ENCODE assay signal across 8 cellular contexts in the genomic region with DNA sequence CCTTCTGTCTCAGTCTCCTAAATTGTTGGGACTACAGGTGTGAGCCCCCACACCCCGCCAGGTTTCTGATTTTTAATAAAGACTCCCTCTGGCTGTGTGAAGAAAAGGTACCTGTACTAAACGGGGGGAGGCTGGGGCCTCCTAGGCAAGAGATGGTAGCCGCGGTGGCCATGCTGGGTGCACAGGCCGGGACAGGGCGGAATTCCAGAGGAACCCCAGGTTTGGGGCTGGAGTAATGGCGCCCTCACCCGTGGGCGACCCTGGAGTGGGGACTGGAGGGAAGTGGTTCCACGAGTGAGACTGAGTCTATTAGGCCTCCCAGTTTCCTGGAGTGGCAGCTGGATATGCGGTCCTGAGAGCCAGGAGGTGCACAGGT. TPM values are rescaled to one million over a fixed set of nuclear protein-coding genes. Genes with fewer than 3 reads are reported as not detected.
DNase-seq lines count a peak whose midpoint lies in the region; ATAC-seq and TF ChIP-seq lines count a peak whose summit lies in the region.

No MANE protein-coding gene starts in this region.

- TF ChIP-seq POLR2A in lower leg skin (IDR thresholded peaks at IDR 0.05) = no peak

- no peak for ATAC-seq in memory B cell (ENCODE audit: low read depth)

- intact Hi-C loops in lower leg skin (cut with DNase I; ENCODE audit: low total_unique reads) = no loop called here

- H3K27me3 Mint-ChIP-seq in activated CD4-positive, alpha-beta T cell treated with anti-CD3 and anti-CD28 coated beads, Interleukin-2, amount 10 ng/mL, durations not matched to agents 7 days and 5 days = peaks cover 23% of the 10 kb centered on the region
- H3K27me3 Mint-ChIP-seq in activated naive CD8-positive, alpha-beta T cell = peaks cover 2% of the 10 kb centered on the region
- H3K27me3 Mint-ChIP-seq in memory B cell = peaks cover 10% of the 10 kb centered on the region

- H3K4me3 Mint-ChIP-seq in activated CD4-positive, alpha-beta T cell treated with anti-CD3 and anti-CD28 coated beads, Interleukin-2, amount 10 ng/mL, durations not matched to agents 7 days and 5 days = peak overlapping the region; percentile 66
- peak overlapping the region; percentile 83 for H3K4me3 Mint-ChIP-seq in activated naive CD8-positive, alpha-beta T cell
- H3K4me3 Mint-ChIP-seq in memory B cell = peak overlapping the region; percentile 34

- in situ Hi-C loops in KBM-7 (cut with MboI; ENCODE audit: low pct_unique_long_range_greater_than_20kb, low sequenced_read_pairs) = no loop called here

- peaks cover 9% of the 10 kb centered on the region for H3K36me3 Mint-ChIP-seq in activated CD4-positive, alpha-beta T cell treated with anti-CD3 and anti-CD28 coated beads, Interleukin-2, amount 10 ng/mL, durations not matched to agents 7 days and 5 days (ENCODE audit: low read depth)
- no peaks in the 10 kb centered on the region for H3K36me3 Mint-ChIP-seq in activated naive CD8-positive, alpha-beta T cell
- H3K36me3 Mint-ChIP-seq in memory B cell = no peaks in the 10 kb centered on the region

- 74 to 84% methylated on average over 11 of the region's 11 CpGs for WGBS in lower leg skin, 2 donors

- DNase-seq in activated CD4-positive, alpha-beta T cell treated with anti-CD3 and anti-CD28 coated beads, Interleukin-2, amount 10 ng/mL, durations not matched to agents 7 days and 5 days = no peak
- no peak for DNase-seq in activated CD4-positive, alpha-beta T cell treated with anti-CD3 and anti-CD28 coated beads, Interleukin-2, amount 50 U/mL, for 48 hours
- no peak for DNase-seq in memory B cell (ENCODE audit: low spot score in 2 of 2)
- DNase-seq in lower leg skin (ENCODE audit: low spot score in 2 of 2) = no peak
- DNase-seq in DMS 273 (lab: John Stamatoyannopoulos, UW; ENCODE audit: unreplicated experiment) = no peak
- DNase-seq in KBM-7 = no peak

- peak overlapping the region; percentile 97 for H3K27ac ChIP-seq in temporal lobe (ENCODE audit: low read depth, low read length)

- H3K4me3 ChIP-seq in lower leg skin (ENCODE audit: low read depth, poor library complexity, severe bottlenecking) = no peak overlapping the region

- CTCF ChIA-PET in activated CD4-positive, alpha-beta T cell treated with anti-CD3 and anti-CD28 coated beads, Interleukin-2, amount 10 ng/mL, durations not matched to agents 7 days and 5 days (lab: Charles Lee) = no interaction called here

- H3K27ac Mint-ChIP-seq in activated CD4-positive, alpha-beta T cell treated with anti-CD3 and anti-CD28 coated beads, Interleukin-2, amount 10 ng/mL, durations not matched to agents 7 days and 5 days = peak overlapping the region; percentile 50
- H3K27ac Mint-ChIP-seq in activated naive CD8-positive, alpha-beta T cell = no peak overlapping the region
- peak overlapping the region; percentile 87 for H3K27ac Mint-ChIP-seq in memory B cell

- no peaks in the 10 kb centered on the region for H3K9me3 Mint-ChIP-seq in activated CD4-positive, alpha-beta T cell treated with anti-CD3 and anti-CD28 coated beads, Interleukin-2, amount 10 ng/mL, durations not matched to agents 7 days and 5 days
- no peaks in the 10 kb centered on the region for H3K9me3 Mint-ChIP-seq in activated naive CD8-positive, alpha-beta T cell (ENCODE audit: low read depth)
- H3K9me3 Mint-ChIP-seq in memory B cell = no peaks in the 10 kb centered on the region

- TF ChIP-seq CTCF in lower leg skin (IDR thresholded peaks at IDR 0.05) = no peak

- peaks cover 39% of the 10 kb centered on the region for H3K4me1 Mint-ChIP-seq in activated CD4-positive, alpha-beta T cell treated with anti-CD3 and anti-CD28 coated beads, Interleukin-2, amount 10 ng/mL, durations not matched to agents 7 days and 5 days
- peaks cover 23% of the 10 kb centered on the region for H3K4me1 Mint-ChIP-seq in activated naive CD8-positive, alpha-beta T cell (ENCODE audit: low read depth)
- peaks cover 13% of the 10 kb centered on the region for H3K4me1 Mint-ChIP-seq in memory B cell

- POLR2A ChIA-PET in activated CD4-positive, alpha-beta T cell treated with anti-CD3 and anti-CD28 coated beads, Interleukin-2, amount 10 ng/mL, durations not matched to agents 7 days and 5 days (lab: Charles Lee) = interaction anchor here (0.6 to 0.7 kb wide), 2 partner anchors 26 to 151 kb away, joined by 3 read pairs; no protein-coding TSS in a partner anchor

RNA-seq across cellular contexts. Expression of gene CBARP, which starts 1.6 kb away (rescaled TPM):
- total RNA-seq in activated CD4-positive, alpha-beta T cell treated with anti-CD3 and anti-CD28 coated beads, Interleukin-2, amount 10 ng/mL, durations not matched to agents 7 days and 5 days = not detected
- total RNA-seq in temporal lobe = 6.4 TPM
- 10 to 100 TPM in 3 of 4 donors, 1 to 10 TPM in 1; 8.1 to 16.7 (median 13.6) TPM for total RNA-seq in lower leg skin

RNA-seq across cellular contexts. Expression of gene ATP5F1D, which starts 2.1 kb away (rescaled TPM):
- 100 to 1,000 TPM; 151 to 166 TPM for total RNA-seq in activated CD4-positive, alpha-beta T cell treated with anti-CD3 and anti-CD28 coated beads, Interleukin-2, amount 10 ng/mL, durations not matched to agents 7 days and 5 days
- 27.5 TPM for total RNA-seq in temporal lobe
- total RNA-seq in lower leg skin = 100 to 1,000 TPM; 121 to 198 (median 146) TPM

RNA-seq across cellular contexts. Expression of gene MIDN, which starts 9.0 kb away (rescaled TPM):
- total RNA-seq in activated CD4-positive, alpha-beta T cell treated with anti-CD3 and anti-CD28 coated beads, Interleukin-2, amount 10 ng/mL, durations not matched to agents 7 days and 5 days = 10 to 100 TPM; 58.0 to 65.7 TPM
- total RNA-seq in temporal lobe (22.6 TPM), lower leg skin (100 to 1,000 TPM in 1 of 4 donors, 10 to 100 TPM in 3; 59.7 to 119 (median 78.7) TPM)

RNA-seq across cellular contexts. Expression of gene CIRBP, which starts 29.7 kb away (rescaled TPM):
- 100 to 1,000 TPM; 169 to 224 TPM for total RNA-seq in activated CD4-positive, alpha-beta T cell treated with anti-CD3 and anti-CD28 coated beads, Interleukin-2, amount 10 ng/mL, durations not matched to agents 7 days and 5 days
- 289 TPM for total RNA-seq in temporal lobe
- total RNA-seq in lower leg skin = 100 to 1,000 TPM; 496 to 546 (median 545) TPM

RNA-seq across cellular contexts. Expression of gene STK11, which starts 33.8 kb away (rescaled TPM):
- 10 to 100 TPM; 71.7 to 82.0 TPM for total RNA-seq in activated CD4-positive, alpha-beta T cell treated with anti-CD3 and anti-CD28 coated beads, Interleukin-2, amount 10 ng/mL, durations not matched to agents 7 days and 5 days
- total RNA-seq in temporal lobe = 30.0 TPM
- 100 to 1,000 TPM in 1 of 4 donors, 10 to 100 TPM in 3; 74.0 to 106 (median 78.4) TPM for total RNA-seq in lower leg skin
